10 cellular contexts compared by ENCODE assay signal in the genomic region with DNA sequence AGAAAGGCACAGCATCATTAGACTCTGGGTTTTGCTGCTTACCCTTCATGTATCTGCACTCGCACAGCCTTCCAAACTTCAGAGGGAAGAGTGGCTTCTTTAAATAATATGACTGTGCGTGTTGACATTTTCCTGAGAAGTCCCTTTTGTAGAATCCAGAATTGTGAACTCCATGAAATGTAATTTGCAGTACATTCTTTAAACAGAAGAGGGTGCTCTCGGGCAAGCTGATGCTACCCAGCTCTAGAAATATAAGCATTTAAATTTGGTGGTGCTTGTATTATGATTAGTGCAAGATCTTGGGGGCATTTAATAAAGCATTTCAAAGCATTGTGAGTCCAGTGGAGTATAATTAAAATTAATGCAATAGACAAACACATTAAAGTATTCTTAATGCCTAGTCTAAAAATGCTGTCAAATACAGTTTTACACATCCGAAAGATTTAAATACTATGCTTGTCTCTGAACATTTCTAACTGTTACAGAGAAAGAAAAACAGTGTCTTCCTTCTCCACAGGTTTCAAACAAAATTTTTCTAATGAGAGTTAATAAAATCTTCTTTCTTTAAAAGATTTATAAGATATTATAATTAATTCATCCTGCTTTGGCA. TPM values are rescaled to one million over a fixed set of nuclear protein-coding genes. Genes with fewer than 3 reads are reported as not detected.
A peak's percentile ranks its signal among the peaks of the same experiment; 100 is the strongest.
DNase-seq lines count a peak whose midpoint lies in the region; ATAC-seq and TF ChIP-seq lines count a peak whose summit lies in the region.
"Had no signal": no experiment of that assay in that cellular context is flagged by ENCODE, and none has a peak within 500 bp of the region (broad histone marks: within the 10 kb centered on the region; RNA-seq: fewer than 3 reads in every experiment).

No MANE protein-coding gene starts in this region.

- no peak overlapping the region for H3K4me3 ChIP-seq in mesendoderm (ENCODE audit: low read length)
- no peak overlapping the region for H3K4me3 ChIP-seq in CD8-positive, alpha-beta memory T cell (ENCODE audit: low read length)

- no peak overlapping the region for H3K27ac ChIP-seq in mesendoderm (ENCODE audit: low read depth, low read length)
- H3K27ac ChIP-seq in CD8-positive, alpha-beta memory T cell (ENCODE audit: low read depth, low read length): no peak overlapping the region

- H2AK5ac ChIP-seq in mesendoderm (ENCODE audit: low read length): no peak overlapping the region

- CTCF ChIA-PET in HEK293T (lab: Yijun Ruan, JAX): interaction anchor here (0.6 to 0.8 kb wide), 3 partner anchors 11 to 1209 kb away, joined by 3 read pairs; no protein-coding TSS in a partner anchor
- CTCF ChIA-PET in CD8-positive, alpha-beta memory T cell (lab: Charles Lee): interaction anchor here (0.8 kb wide), 1 partner anchor 11 kb away, joined by 3 read pairs; no protein-coding TSS in a partner anchor

- H3K79me2 ChIP-seq in mesendoderm (ENCODE audit: control insufficient read depth, insufficient read depth, low read length): no peaks in the 10 kb centered on the region

- no peak overlapping the region for H4K8ac ChIP-seq in mesendoderm (ENCODE audit: low read depth, low read length)

- H3K79me1 ChIP-seq in mesendoderm (ENCODE audit: low read length): no peaks in the 10 kb centered on the region

- no peak overlapping the region for H3K9ac ChIP-seq in mesendoderm (ENCODE audit: low read length)

- H3K36me3 Mint-ChIP-seq in CD8-positive, alpha-beta memory T cell: no peaks in the 10 kb centered on the region
- no peaks in the 10 kb centered on the region for H3K36me3 Mint-ChIP-seq in stimulated activated memory B cell treated with anti-CD40 and anti-IgM and Interleukin-4, amounts not matched to agents 10 μg/mL and 1 μg/mL and 100 μg/mL, for 72 hours
- H3K36me3 Mint-ChIP-seq: naive thymus-derived CD8-positive, alpha-beta T cell had no signal

- H3K27me3 ChIP-seq in mesendoderm (ENCODE audit: insufficient read depth, low read length, poor library complexity): no peaks in the 10 kb centered on the region
- H3K27me3 ChIP-seq in CD8-positive, alpha-beta memory T cell (ENCODE audit: insufficient read depth, low read length, poor library complexity, severe bottlenecking): no peaks in the 10 kb centered on the region

- H3K27ac Mint-ChIP-seq in CD8-positive, alpha-beta memory T cell: no peak overlapping the region
- H3K27ac Mint-ChIP-seq in stimulated activated memory B cell treated with anti-CD40 and anti-IgM and Interleukin-4, amounts not matched to agents 10 μg/mL and 1 μg/mL and 100 μg/mL, for 72 hours: no peak overlapping the region
- H3K27ac Mint-ChIP-seq: naive thymus-derived CD8-positive, alpha-beta T cell; T-helper 1 cell treated with Interleukin-12 subunit alpha and Interleukin-12 subunit beta and Interleukin-4 antibody, amounts not matched to agents 30 μg/mL and 1 μg/mL, for 36 hours had no signal

- no peaks in the 10 kb centered on the region for H3K36me3 ChIP-seq in mesendoderm (ENCODE audit: control insufficient read depth, insufficient read depth, low read length)
- H3K36me3 ChIP-seq in CD8-positive, alpha-beta memory T cell (ENCODE audit: insufficient read depth, low read length): no peaks in the 10 kb centered on the region

- H2BK15ac ChIP-seq in mesendoderm (replicated peaks; ENCODE audit: low read depth): no peak overlapping the region

- H3K27me3 Mint-ChIP-seq in CD8-positive, alpha-beta memory T cell: no peaks in the 10 kb centered on the region
- H3K27me3 Mint-ChIP-seq in stimulated activated memory B cell treated with anti-CD40 and anti-IgM and Interleukin-4, amounts not matched to agents 10 μg/mL and 1 μg/mL and 100 μg/mL, for 72 hours: no peaks in the 10 kb centered on the region

- no peaks in the 10 kb centered on the region for H3K9me3 Mint-ChIP-seq in CD8-positive, alpha-beta memory T cell
- no peaks in the 10 kb centered on the region for H3K9me3 Mint-ChIP-seq in stimulated activated memory B cell treated with anti-CD40 and anti-IgM and Interleukin-4, amounts not matched to agents 10 μg/mL and 1 μg/mL and 100 μg/mL, for 72 hours
- H3K9me3 Mint-ChIP-seq: naive thymus-derived CD8-positive, alpha-beta T cell; T-helper 1 cell treated with Interleukin-12 subunit alpha and Interleukin-12 subunit beta and Interleukin-4 antibody, amounts not matched to agents 30 μg/mL and 1 μg/mL, for 36 hours had no signal

- H3K4me2 ChIP-seq in mesendoderm (ENCODE audit: low read length): no peak overlapping the region

- H3K23ac ChIP-seq in mesendoderm (ENCODE audit: low read length): no peak overlapping the region

- DNase-seq in DMS114 treated with DMSO at 0.1 percent for 48 hours (lab: John Stamatoyannopoulos, UW; ENCODE audit: unreplicated experiment) (peak; percentile 5), HEK293T (ENCODE audit: extremely low spot score) (peak; percentile 28), NCI-H748 (lab: John Stamatoyannopoulos, UW; ENCODE audit: unreplicated experiment) (peak; percentile 47), cerebellum (ENCODE audit: low spot score) (peak; percentile 10), mesendoderm (peak; percentile 38), 8988T (no peak)
- DNase-seq in CD8-positive, alpha-beta memory T cell: no peak

- H2BK120ac ChIP-seq in mesendoderm (ENCODE audit: low read depth, low read length): no peak overlapping the region

- ATAC-seq in stimulated activated memory B cell treated with anti-CD40 and anti-IgM and Interleukin-4, amounts not matched to agents 10 μg/mL and 1 μg/mL and 100 μg/mL, for 72 hours: no peak
- ATAC-seq: naive thymus-derived CD8-positive, alpha-beta T cell had no signal

- H3K4me3 Mint-ChIP-seq in CD8-positive, alpha-beta memory T cell: no peak overlapping the region
- no peak overlapping the region for H3K4me3 Mint-ChIP-seq in stimulated activated memory B cell treated with anti-CD40 and anti-IgM and Interleukin-4, amounts not matched to agents 10 μg/mL and 1 μg/mL and 100 μg/mL, for 72 hours
- H3K4me3 Mint-ChIP-seq: naive thymus-derived CD8-positive, alpha-beta T cell; T-helper 1 cell treated with Interleukin-12 subunit alpha and Interleukin-12 subunit beta and Interleukin-4 antibody, amounts not matched to agents 30 μg/mL and 1 μg/mL, for 36 hours had no signal

- POLR2A ChIA-PET in HEK293T (lab: Yijun Ruan, JAX): no interaction called here
- POLR2A ChIA-PET in CD8-positive, alpha-beta memory T cell (lab: Charles Lee): no interaction called here

- H3K4ac ChIP-seq in mesendoderm (ENCODE audit: low read depth, low read length): no peak overlapping the region

- no CpG with 5 or more reads among the region's 4 CpGs for WGBS in mesendoderm (ENCODE audit: extremely low coverage, insufficient coverage, low lambda C conversion rate)

- no peak overlapping the region for H3K18ac ChIP-seq in mesendoderm (ENCODE audit: low read length)

- no peak overlapping the region for H3K56ac ChIP-seq in mesendoderm (ENCODE audit: low read length)

- no peaks in the 10 kb centered on the region for H3K4me1 Mint-ChIP-seq in CD8-positive, alpha-beta memory T cell
- no peaks in the 10 kb centered on the region for H3K4me1 Mint-ChIP-seq in stimulated activated memory B cell treated with anti-CD40 and anti-IgM and Interleukin-4, amounts not matched to agents 10 μg/mL and 1 μg/mL and 100 μg/mL, for 72 hours

- no peak overlapping the region for H4K5ac ChIP-seq in mesendoderm (ENCODE audit: low read length)

- H2BK5ac ChIP-seq in mesendoderm (ENCODE audit: low read length): no peak overlapping the region

- H3K9me3 ChIP-seq in CD8-positive, alpha-beta memory T cell (ENCODE audit: low read length): no peaks in the 10 kb centered on the region

- no peaks in the 10 kb centered on the region for H3K4me1 ChIP-seq in mesendoderm (ENCODE audit: control insufficient read depth, low read depth, low read length)
- no peaks in the 10 kb centered on the region for H3K4me1 ChIP-seq in CD8-positive, alpha-beta memory T cell (ENCODE audit: insufficient read depth, low read length)

TF ChIP-seq in HEK293T, 16 proteins besides CTCF, POLR2A, EP300 and RAD21:
- TF ChIP-seq HDGF (IDR thresholded peaks at IDR 0.05; ENCODE audit: borderline replicate concordance): no peak
- no peak for TF ChIP-seq BHLHE40 (IDR thresholded peaks at IDR 0.05; ENCODE audit: borderline replicate concordance)
- no peak for TF ChIP-seq FOXM1 (IDR thresholded peaks at IDR 0.05; ENCODE audit: borderline replicate concordance)
- no peak for TF ChIP-seq L3MBTL2 (conservative IDR thresholded peaks at IDR 0.05)
- no peak for TF ChIP-seq LEF1 (IDR thresholded peaks at IDR 0.05; ENCODE audit: borderline replicate concordance)
- no peak for TF ChIP-seq SP1 (IDR thresholded peaks at IDR 0.05)
- no peak for TF ChIP-seq CTBP1 (IDR thresholded peaks at IDR 0.05; ENCODE audit: borderline replicate concordance)
- no peak for TF ChIP-seq TARDBP (IDR thresholded peaks at IDR 0.05)
- no peak for TF ChIP-seq ZNF384 (IDR thresholded peaks at IDR 0.05)
- no peak for TF ChIP-seq NFRKB (IDR thresholded peaks at IDR 0.05)

RNA-seq across cellular contexts. Expression of a gene that starts 17.3 kb away (rescaled TPM):
- 2.8 TPM for total RNA-seq in cerebellum
- polyA plus RNA-seq in mesendoderm (2013, experiment 1 of 2): 0.03 TPM
- not detected for polyA plus RNA-seq in mesendoderm (2013, experiment 2 of 2)
- not detected for total RNA-seq in CD8-positive, alpha-beta memory T cell
- polyA plus RNA-seq in CD8-positive, alpha-beta memory T cell: not detected
- total RNA-seq: naive thymus-derived CD8-positive, alpha-beta T cell had no signal
- polyA plus RNA-seq: naive thymus-derived CD8-positive, alpha-beta T cell had no signal

Comparison
In these comparisons a context has a peak if more than half of its experiments do, and no peak if none do; other contexts are left out.
1. DNase-seq: peak in DMS114 treated with DMSO at 0.1 percent for 48 hours (single experiment), HEK293T (single experiment), NCI-H748 (single experiment), cerebellum (single experiment) and mesendoderm (single experiment); none in 8988T (single experiment) and CD8-positive, alpha-beta memory T cell (0 of 5).